In the genomic region with DNA sequence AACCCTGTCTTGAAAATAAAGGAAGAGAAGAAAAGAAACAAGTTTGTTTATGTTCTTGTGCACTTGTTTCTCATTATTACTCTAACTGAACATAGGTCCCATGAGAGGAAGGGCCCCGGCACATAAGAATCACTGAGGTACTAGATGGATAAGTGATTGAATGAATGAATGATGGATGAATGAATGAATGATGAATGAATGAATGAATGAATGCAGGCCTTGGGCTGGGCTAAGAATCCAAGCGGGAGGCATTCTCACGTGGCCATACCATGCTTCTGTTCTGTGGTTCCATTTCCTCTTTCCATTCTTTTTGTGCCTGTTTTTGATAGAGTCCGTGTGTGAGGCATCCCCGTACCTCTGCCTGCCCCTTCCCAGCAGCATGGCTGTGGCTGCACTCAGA, we compare ENCODE assay signal across 18 cellular contexts.
DNase-seq lines count a peak whose midpoint lies in the region; ATAC-seq, FAIRE-seq and TF ChIP-seq lines count a peak whose summit lies in the region.
"Had no signal": no experiment of that assay in that cellular context is flagged by ENCODE, and none has a peak within 500 bp of the region (broad histone marks: within the 10 kb centered on the region; RNA-seq: fewer than 3 reads in every experiment).

No MANE protein-coding gene starts in this region.

- no peak overlapping the region for H3K9ac ChIP-seq in HepG2 (ENCODE audit: insufficient read depth, low read depth, low read length)
- H3K9ac ChIP-seq: GM23248 had no signal

- H3K4me3 ChIP-seq in HEK293 (ENCODE audit: low read depth, low read length): no peak overlapping the region
- no peak overlapping the region for H3K4me3 ChIP-seq in PC-9
- H3K4me3 ChIP-seq in HepG2 (replicated peaks in 1 of 3; ENCODE audit: insufficient read depth in 1 of 3, low read depth in 2 of 3, low read length in 3 of 3): no peak overlapping the region
- H3K4me3 ChIP-seq: GM23248, Peyer's patch had no signal

- FAIRE-seq in HepG2 (lab: Jason Lieb, UNC): no peak
- FAIRE-seq: GM12892 had no signal

- peaks cover 19% of the 10 kb centered on the region; the same call in 1 of the 2 replicates for H4K20me1 ChIP-seq in PC-9 (ENCODE audit: insufficient read depth)
- peaks cover 74% of the 10 kb centered on the region for H4K20me1 ChIP-seq in HepG2 (ENCODE audit: insufficient read depth, low read length)

- TF ChIP-seq CTCF in HEK293 (tag by site-specific recombination; IDR thresholded peaks at IDR 0.05) (no peak), PC-9 (conservative IDR thresholded peaks at IDR 0.05) (no peak), HepG2 (CRISPR knock-in tag; IDR thresholded peaks at IDR 0.05) (no peak), type B pancreatic cell (conservative IDR thresholded peaks at IDR 0.05) (no peak)

- BruUV-seq in PC-9 (replicated peaks; lab: Mats Ljungman, UMichigan) (no TSS peak), HepG2 (replicated peaks; lab: Mats Ljungman, UMichigan) (no TSS peak)

- DNase-seq in PC-9 (no peak), HepG2 (ENCODE audit: low spot score) (no peak), type B pancreatic cell (ENCODE audit: extremely low spot score, unreplicated experiment) (no peak), mucosa of gallbladder (ENCODE audit: low spot score) (no peak), foreskin melanocyte (no peak)
- DNase-seq: COR-L47, DMS153, GM23248, NCI-H1105, NCI-H187 treated with DMSO at 0.1 percent for 48 hours, NCI-H446, NCI-H748 treated with DMSO at 0.1 percent for 48 hours, Right ventricle myocardium superior had no signal

- intact Hi-C loops in PC-9 (cut with micrococcal nuclease; ENCODE audit: unreplicated experiment): loop anchor here (5.0 kb wide), 1 partner anchor 219 kb away; no protein-coding TSS in a partner anchor
- intact Hi-C loops in HepG2 (cut with micrococcal nuclease; ENCODE audit: unreplicated experiment): no loop called here

- H3K79me2 ChIP-seq in PC-9 (ENCODE audit: low read depth) (peaks cover 90% of the 10 kb centered on the region), HepG2 (ENCODE audit: insufficient read depth, low read length) (peaks cover 14% of the 10 kb centered on the region)

- H3K27ac Mint-ChIP-seq in type B pancreatic cell: peak overlapping the region; percentile 48

- H3K4me1 Mint-ChIP-seq in type B pancreatic cell (ENCODE audit: unreplicated experiment): peaks cover 28% of the 10 kb centered on the region

- H3K9me2 ChIP-seq in PC-9 (ENCODE audit: insufficient read depth): no peaks in the 10 kb centered on the region

- no peak overlapping the region for H3K4me3 Mint-ChIP-seq in type B pancreatic cell

- no peak for TF ChIP-seq POLR2A in HepG2 (IDR thresholded peaks at IDR 0.05; ENCODE audit: insufficient read depth in 1 of 2, low read depth in 2 of 2, low read length in 2 of 2)

- H3K27ac ChIP-seq in HEK293 (ENCODE audit: extremely low read depth, low read depth, low read length) (no peak overlapping the region), PC-9 (peak overlapping the region; percentile 80), HepG2 (ENCODE audit: extremely low read length, insufficient read depth, low read length) (no peak overlapping the region)
- H3K27ac ChIP-seq: GM23248, Peyer's patch had no signal

- POLR2A ChIA-PET in HEK293 (lab: Yijun Ruan, JAX) (no interaction called here), PC-9 (lab: Charles Lee; ENCODE audit: unreplicated experiment) (no interaction called here), HepG2 (lab: Yijun Ruan, JAX) (no interaction called here)

- WGBS in HepG2 (ENCODE audit: low lambda C conversion rate): 96% methylated on average over 5 of the region's 5 CpGs

- no peak for TF ChIP-seq EP300 in HepG2 (IDR thresholded peaks at IDR 0.05; ENCODE audit: low read depth in 2 of 2, low read length in 2 of 2)
- TF ChIP-seq EP300 in HepG2 (CRISPR knock-in tag; IDR thresholded peaks at IDR 0.05; ENCODE audit: borderline replicate concordance): no peak

- H2AFZ ChIP-seq in PC-9 (no peak overlapping the region), HepG2 (ENCODE audit: low read length) (no peak overlapping the region)
- H2AFZ ChIP-seq: GM23248 had no signal

- H3F3A ChIP-seq in PC-9 (ENCODE audit: insufficient read depth, low read depth): peaks cover 65% of the 10 kb centered on the region

- H3K36me3 Mint-ChIP-seq in type B pancreatic cell: peaks cover 40% of the 10 kb centered on the region

- H3K27me3 ChIP-seq in PC-9 (ENCODE audit: insufficient read depth, low read depth) (no peaks in the 10 kb centered on the region), HepG2 (ENCODE audit: control insufficient read depth in 1 of 2, insufficient read depth in 2 of 2, low read length in 2 of 2) (no peaks in the 10 kb centered on the region)
- H3K27me3 ChIP-seq: Peyer's patch had no signal

- H3K4me2 ChIP-seq in PC-9 (peak overlapping the region; percentile 68), HepG2 (ENCODE audit: low read depth, low read length) (no peak overlapping the region)

- H3K9me3 ChIP-seq in HEK293 (ENCODE audit: control insufficient read depth, insufficient read depth, low read depth, low read length) (no peaks in the 10 kb centered on the region), PC-9 (ENCODE audit: insufficient read depth, low read depth) (no peaks in the 10 kb centered on the region), HepG2 (ENCODE audit: low read length) (no peaks in the 10 kb centered on the region)
- H3K9me3 ChIP-seq: Peyer's patch had no signal

- H3K9me3 Mint-ChIP-seq in type B pancreatic cell: no peaks in the 10 kb centered on the region

- no peak for ATAC-seq in HepG2
- ATAC-seq in HG03039 (IDR thresholded peaks at IDR 0.05; ENCODE audit: unreplicated experiment): no peak
- ATAC-seq: HCT116 had no signal

- no peak for TF ChIP-seq RAD21 in HepG2 (CRISPR knock-in tag; IDR thresholded peaks at IDR 0.05)

- no peaks in the 10 kb centered on the region for H3K27me3 Mint-ChIP-seq in type B pancreatic cell

- H3K4me1 ChIP-seq in HEK293 (ENCODE audit: control insufficient read depth, insufficient read depth, low read length): peaks cover 11% of the 10 kb centered on the region
- H3K4me1 ChIP-seq in PC-9 (replicated peaks; ENCODE audit: insufficient read depth): peaks cover 85% of the 10 kb centered on the region
- peaks cover 11% of the 10 kb centered on the region; the same call in 1 of the 2 replicates for H3K4me1 ChIP-seq in HepG2 (ENCODE audit: insufficient read depth, low read length)

- CTCF ChIA-PET in HEK293 (lab: Yijun Ruan, JAX) (interaction anchor here (0.5 to 1.4 kb wide), 4 partner anchors 84 to 1240 kb away, joined by 3 to 5 read pairs (median 4); no protein-coding TSS in a partner anchor), PC-9 (lab: Charles Lee) (no interaction called here), HepG2 (lab: Yijun Ruan, JAX; ENCODE audit: low intra/inter-chr PET ratio, low total read pairs) (no interaction called here)

- H3K36me3 ChIP-seq in HEK293 (ENCODE audit: control insufficient read depth in 2 of 2, insufficient read depth in 1 of 2, low read length in 2 of 2): peaks cover 4 to 49% of the 10 kb centered on the region in 2 experiments; a peak in 2 of 3 replicates
- peaks cover 57% of the 10 kb centered on the region for H3K36me3 ChIP-seq in PC-9 (ENCODE audit: low read depth)
- peaks cover 61 to 92% of the 10 kb centered on the region in 2 experiments for H3K36me3 ChIP-seq in HepG2 (replicated peaks in 1 of 2; ENCODE audit: control insufficient read depth in 1 of 2, insufficient read depth in 2 of 2, low read length in 2 of 2)

- in situ Hi-C loops in HepG2 (cut with HindIII; ENCODE audit: extremely low pct_ligation_motif_present, low pct_unique_long_range_greater_than_20kb): no loop called here

TF ChIP-seq in HEK293, 187 proteins besides CTCF, POLR2A, EP300 and RAD21:
- TF ChIP-seq ZNF10 (tag by site-specific recombination; IDR thresholded peaks at IDR 0.05): no peak
- TF ChIP-seq ZNF391 (tag by site-specific recombination; IDR thresholded peaks at IDR 0.05; ENCODE audit: borderline replicate concordance, low read depth): no peak
- TF ChIP-seq ZNF2 (tag by site-specific recombination; IDR thresholded peaks at IDR 0.05): no peak
- TF ChIP-seq ZNF24 (tag by site-specific recombination; IDR thresholded peaks at IDR 0.05): peak; percentile 67; the same call in 1 of the 2 replicates
- no peak for TF ChIP-seq MEIS1 (CRISPR knock-in tag; IDR thresholded peaks at IDR 0.05; ENCODE audit: borderline replicate concordance)
TF ChIP-seq in HEK293: peak in this region for 1.

TF ChIP-seq in HepG2, 621 proteins besides CTCF, POLR2A, EP300 and RAD21:
- TF ChIP-seq, protein P1, sequence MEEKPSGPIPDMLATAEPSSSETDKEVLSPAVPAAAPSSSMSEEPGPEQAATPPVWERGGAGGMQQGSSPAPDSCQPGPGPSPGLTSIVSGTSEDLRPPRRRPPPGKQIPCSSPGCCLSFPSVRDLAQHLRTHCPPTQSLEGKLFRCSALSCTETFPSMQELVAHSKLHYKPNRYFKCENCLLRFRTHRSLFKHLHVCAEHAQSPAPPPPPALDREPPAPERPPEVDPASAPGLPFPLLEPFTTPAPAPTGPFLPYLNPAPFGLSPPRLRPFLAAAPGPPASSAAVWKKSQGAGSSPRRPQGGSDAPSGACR (CRISPR knock-in tag; IDR thresholded peaks at IDR 0.05): no peak
- TF ChIP-seq JUNB (CRISPR knock-in tag; IDR thresholded peaks at IDR 0.05; ENCODE audit: borderline replicate concordance) (no peak), ZNF24 (IDR thresholded peaks at IDR 0.05) (peak; percentile 95), RBM22 (optimal IDR thresholded peaks at IDR 0.05; ENCODE audit: low read length) (peak; percentile 45)
